In genomic region chr2:69902213-69902922, GRCh38 we compare ENCODE assay signal across 1 cellular context.
TF ChIP-seq lines count a peak whose summit lies in the region.

No MANE protein-coding gene starts in this region.

TF ChIP-seq in H1, 55 proteins besides CTCF, POLR2A, EP300 and RAD21 (continued from another document):
- no peak for TF ChIP-seq USF2 (IDR thresholded peaks at IDR 0.05; ENCODE audit: low read length)
- no peak for TF ChIP-seq SIRT6 (IDR thresholded peaks at IDR 0.05; ENCODE audit: low read length)
- no peak for TF ChIP-seq JUND (IDR thresholded peaks at IDR 0.05; ENCODE audit: low read length)
- no peak for TF ChIP-seq ATF2 (IDR thresholded peaks at IDR 0.05; ENCODE audit: low read length)
- TF ChIP-seq SRF (IDR thresholded peaks at IDR 0.05; ENCODE audit: low read depth, low read length): no peak
